In the genomic region with DNA sequence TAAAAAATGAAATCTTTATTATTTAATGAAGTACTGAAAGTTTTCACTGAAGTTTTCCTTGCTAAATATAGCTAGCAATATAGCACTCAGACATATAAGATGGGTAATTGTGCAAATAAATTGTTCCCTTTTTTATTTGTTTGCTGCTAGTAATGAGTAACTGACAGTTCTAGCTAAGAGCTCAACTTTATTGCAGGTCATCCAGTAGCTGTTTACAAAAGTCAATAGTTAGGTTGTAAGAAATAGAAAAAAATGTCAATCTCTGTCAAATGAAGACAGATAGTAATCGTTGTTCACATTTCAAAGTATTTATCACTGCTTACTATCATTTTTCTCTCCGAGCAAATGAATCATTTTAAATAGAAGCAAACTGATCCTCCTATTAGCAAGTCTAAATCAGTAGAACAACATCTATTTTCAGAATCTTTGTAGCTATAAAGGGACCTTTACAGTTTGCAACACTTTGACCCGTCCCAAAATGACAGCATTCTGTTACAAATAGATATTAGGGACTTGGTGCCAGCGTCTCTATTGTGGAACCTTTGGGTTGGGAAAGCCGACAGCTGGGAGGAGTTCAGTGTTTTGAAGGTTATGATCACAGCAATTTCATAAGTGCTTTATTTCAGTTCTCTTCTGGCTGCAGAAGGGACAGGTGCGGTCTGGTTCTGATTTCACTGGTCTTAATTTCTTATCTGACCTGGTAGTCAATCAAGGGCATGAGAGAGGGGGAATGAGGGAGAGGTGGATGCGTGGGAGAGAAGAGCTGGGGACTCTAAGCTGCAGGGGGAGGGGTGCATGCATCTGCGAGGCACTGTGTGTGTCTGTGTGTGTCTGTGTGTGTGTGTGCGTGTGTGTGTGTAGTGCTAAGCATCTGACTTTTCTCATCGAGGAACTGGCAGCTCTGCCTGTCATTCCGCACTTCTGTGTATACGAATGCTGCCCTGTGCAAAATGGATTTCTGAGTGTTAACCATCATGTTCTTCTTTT, we compare ENCODE assay signal across 1 cellular context.
A peak's percentile ranks its signal among the peaks of the same experiment; 100 is the strongest.
TF ChIP-seq lines count a peak whose summit lies in the region.

No MANE protein-coding gene starts in this region.

TF ChIP-seq in HEK293, 187 proteins besides CTCF, POLR2A, EP300 and RAD21 (continued from another document):
- TF ChIP-seq ZNF138 (tag by site-specific recombination; IDR thresholded peaks at IDR 0.05; ENCODE audit: borderline replicate concordance): no peak
- TF ChIP-seq ZSCAN4 (tag by site-specific recombination; IDR thresholded peaks at IDR 0.05): peak; percentile 94
- peak; percentile 63 for TF ChIP-seq SP7 (tag by site-specific recombination; IDR thresholded peaks at IDR 0.05)
- TF ChIP-seq PRDM1 (tag by site-specific recombination; IDR thresholded peaks at IDR 0.05): peak; percentile 35; the same call in 1 of the 2 replicates
- TF ChIP-seq SETDB1 (IDR thresholded peaks at IDR 0.05; ENCODE audit: insufficient read length, low read length): no peak
- TF ChIP-seq GLI4 (tag by site-specific recombination; IDR thresholded peaks at IDR 0.05): 0 out of 2 replicates have a peak, but pooled peaks have one; percentile 46
- TF ChIP-seq, protein P1, sequence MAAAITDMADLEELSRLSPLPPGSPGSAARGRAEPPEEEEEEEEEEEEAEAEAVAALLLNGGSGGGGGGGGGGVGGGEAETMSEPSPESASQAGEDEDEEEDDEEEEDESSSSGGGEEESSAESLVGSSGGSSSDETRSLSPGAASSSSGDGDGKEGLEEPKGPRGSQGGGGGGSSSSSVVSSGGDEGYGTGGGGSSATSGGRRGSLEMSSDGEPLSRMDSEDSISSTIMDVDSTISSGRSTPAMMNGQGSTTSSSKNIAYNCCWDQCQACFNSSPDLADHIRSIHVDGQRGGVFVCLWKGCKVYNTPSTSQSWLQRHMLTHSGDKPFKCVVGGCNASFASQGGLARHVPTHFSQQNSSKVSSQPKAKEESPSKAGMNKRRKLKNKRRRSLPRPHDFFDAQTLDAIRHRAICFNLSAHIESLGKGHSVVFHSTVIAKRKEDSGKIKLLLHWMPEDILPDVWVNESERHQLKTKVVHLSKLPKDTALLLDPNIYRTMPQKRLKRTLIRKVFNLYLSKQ (tag by site-specific recombination; IDR thresholded peaks at IDR 0.05; ENCODE audit: borderline replicate concordance): no peak
- TF ChIP-seq ZNF202 (tag by site-specific recombination; IDR thresholded peaks at IDR 0.05; ENCODE audit: borderline replicate concordance): no peak
- 0 out of 2 replicates have a peak, but pooled peaks have one; percentile 34 for TF ChIP-seq TRIM28 (IDR thresholded peaks at IDR 0.05; ENCODE audit: borderline replicate concordance, low read length)
- TF ChIP-seq ZBTB21 (tag by site-specific recombination; IDR thresholded peaks at IDR 0.05): no peak
- no peak for TF ChIP-seq ZNF449 (tag by site-specific recombination; IDR thresholded peaks at IDR 0.05)
- peak; percentile 83 for TF ChIP-seq ZFHX2 (tag by site-specific recombination; conservative IDR thresholded peaks at IDR 0.05)
- 0 out of 2 replicates have a peak, but pooled peaks have one; percentile 10 for TF ChIP-seq GFI1B (tag by site-specific recombination; IDR thresholded peaks at IDR 0.05)
- 0 out of 2 replicates have a peak, but pooled peaks have one; percentile 58 for TF ChIP-seq REPIN1 (tag by site-specific recombination; IDR thresholded peaks at IDR 0.05; ENCODE audit: low read depth)
- TF ChIP-seq ZNF600 (tag by site-specific recombination; IDR thresholded peaks at IDR 0.05): peak; percentile 71
- peak; percentile 89 for TF ChIP-seq ZNF398 (tag by site-specific recombination; IDR thresholded peaks at IDR 0.05)
- peak; percentile 50 for TF ChIP-seq ZNF843 (tag by site-specific recombination; IDR thresholded peaks at IDR 0.05)
TF ChIP-seq in HEK293: peak in this region for 38.
